ENCODE assay signal across 8 cellular contexts in the genomic region with DNA sequence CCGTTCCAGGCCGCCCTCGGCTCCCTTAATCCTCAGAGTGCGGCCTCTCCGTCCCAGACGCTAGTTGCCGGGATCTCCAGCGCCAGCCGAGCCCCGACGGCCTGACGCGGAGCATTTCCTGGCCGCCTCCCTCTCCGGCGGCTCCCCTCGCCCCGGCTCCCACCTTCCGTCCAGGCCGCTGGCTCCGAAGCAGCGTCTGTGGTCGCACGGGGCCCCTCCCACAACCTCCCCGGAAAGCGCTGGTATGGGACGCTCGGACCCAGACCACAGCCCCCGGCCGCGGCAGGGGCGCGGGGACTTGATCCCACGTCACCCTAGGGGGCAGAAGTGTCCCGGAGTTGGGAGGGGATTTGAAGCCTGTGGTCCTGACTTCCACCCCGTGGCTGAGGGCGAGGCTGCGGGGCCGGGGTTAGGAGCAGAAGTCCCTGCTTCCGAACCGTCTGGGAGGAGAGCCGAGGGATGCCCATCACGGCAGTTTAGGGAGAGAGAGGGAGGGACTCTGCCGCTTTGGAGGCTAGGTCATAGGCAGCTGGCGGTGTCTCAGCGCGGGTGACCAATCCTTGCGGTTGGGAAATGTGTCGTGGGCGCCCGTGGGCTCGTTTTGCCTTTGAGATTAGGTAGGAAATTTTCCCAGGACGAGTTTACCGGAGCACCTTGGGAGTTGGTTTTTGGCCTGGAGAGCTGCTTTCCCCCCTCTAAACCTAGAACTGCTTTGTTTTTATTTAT. TPM values are rescaled to one million over a fixed set of nuclear protein-coding genes. Genes with fewer than 3 reads are reported as not detected.
DNase-seq lines count a peak whose midpoint lies in the region; ATAC-seq and TF ChIP-seq lines count a peak whose summit lies in the region.
"Not testable (repeated sequence)": the region's sequence is repeated elsewhere in the genome, so short reads cannot be mapped to it uniquely, and the experiment has no call there.

No MANE protein-coding gene starts in this region.

- peak overlapping the region; percentile 71 for H3K4me2 ChIP-seq in Karpas-422 (ENCODE audit: low read depth, low read length, poor library complexity, severe bottlenecking)
- peak overlapping the region; percentile 91 for H3K4me2 ChIP-seq in osteoblast (ENCODE audit: insufficient read depth, low read length)

- H3K9me2 ChIP-seq in Karpas-422 (replicated peaks; ENCODE audit: insufficient read depth, low read length): not testable (repeated sequence)

- not testable (repeated sequence) for H3K27me3 ChIP-seq in Karpas-422 (ENCODE audit: low read length); osteoblast (ENCODE audit: insufficient read depth, low read length); thoracic aorta (replicated peaks; ENCODE audit: insufficient read depth)

- H3K36me3 ChIP-seq in Karpas-422 (ENCODE audit: insufficient read depth, low read length); osteoblast (ENCODE audit: insufficient read depth, low read length); thoracic aorta: not testable (repeated sequence)

- not testable (repeated sequence) for H3K9me3 ChIP-seq in Karpas-422 (ENCODE audit: low read length); osteoblast (ENCODE audit: low read depth, low read length); thoracic aorta

- intact Hi-C loops in left cardiac atrium (cut with DNase I): not testable (repeated sequence)

- ATAC-seq in left cardiac atrium: peak; percentile 65 to 74
- ATAC-seq in thoracic aorta (ENCODE audit: insufficient number of reproducible peaks, low FRiP score, low read depth): not testable (repeated sequence)

- peak overlapping the region; percentile 87 for H3K4me3 ChIP-seq in Karpas-422 (ENCODE audit: low read length)
- peak overlapping the region; percentile 97 for H3K4me3 ChIP-seq in osteoblast (ENCODE audit: insufficient read depth, low read length)
- peak overlapping the region; percentile 78 for H3K4me3 ChIP-seq in thoracic aorta

- peaks cover 83% of the 10 kb centered on the region for H3K79me2 ChIP-seq in Karpas-422 (ENCODE audit: low read length)
- peaks cover 68% of the 10 kb centered on the region for H3K79me2 ChIP-seq in osteoblast (ENCODE audit: insufficient read depth, low read length)

- TF ChIP-seq CTCF in osteoblast (IDR thresholded peaks at IDR 0.05; ENCODE audit: extremely low read depth, low read depth, low read length); thoracic aorta (IDR thresholded peaks at IDR 0.05): not testable (repeated sequence)

- H3K4me1 ChIP-seq in Karpas-422 (ENCODE audit: low read length) (peaks cover 54% of the 10 kb centered on the region), osteoblast (ENCODE audit: insufficient read depth, low read length) (peaks cover 14% of the 10 kb centered on the region), thoracic aorta (ENCODE audit: control insufficient read depth in 1 of 2, low read depth in 2 of 2) (peaks cover 0 to 30% of the 10 kb centered on the region in 2 donors)

- DNase-seq in GM04504 (ENCODE audit: low read depth) (peak; percentile 11), HCEC 1CT (peak; percentile 45), Karpas-422 (peak; percentile 79), T follicular helper cell (ENCODE audit: low read depth) (peak; percentile 11), amniotic epithelial cell (ENCODE audit: low read depth) (peak; percentile 23), left cardiac atrium (peak; percentile 59), osteoblast (ENCODE audit: insufficient read length, low spot score, missing footprints) (peak; percentile 87)
- DNase-seq in thoracic aorta (ENCODE audit: low spot score): not testable (repeated sequence)

- peak overlapping the region; percentile 94 for H3K9ac ChIP-seq in Karpas-422 (ENCODE audit: low read length)

- H4K20me1 ChIP-seq in Karpas-422 (ENCODE audit: insufficient read depth, low read depth, low read length); osteoblast (ENCODE audit: insufficient read depth, low read length): not testable (repeated sequence)

- H3K27ac ChIP-seq in Karpas-422 (ENCODE audit: low read length) (peak overlapping the region; percentile 75), osteoblast (ENCODE audit: low read depth, low read length) (peak overlapping the region; percentile 96), thoracic aorta (peak overlapping the region; percentile 89 to 99)

- H2AFZ ChIP-seq in Karpas-422 (ENCODE audit: low read length) (peak overlapping the region; percentile 36; the same call in 1 of the 2 replicates), osteoblast (ENCODE audit: low read length) (peak overlapping the region; percentile 47)

RNA-seq across cellular contexts. Expression of a gene that starts 0.6 kb away (rescaled TPM):
- 17.8 and 26.1 TPM in 2 replicates for total RNA-seq in Karpas-422 (2014; rRNA removed; shearing (Covaris generic); ENCODE audit: low replicate concordance)
- total RNA-seq in left cardiac atrium (10 to 100 TPM; 16.0 to 20.8 TPM), osteoblast (71.9 and 81.8 TPM in 2 replicates), thoracic aorta (10 to 100 TPM; 34.9 to 42.0 TPM)
